In the genomic region with DNA sequence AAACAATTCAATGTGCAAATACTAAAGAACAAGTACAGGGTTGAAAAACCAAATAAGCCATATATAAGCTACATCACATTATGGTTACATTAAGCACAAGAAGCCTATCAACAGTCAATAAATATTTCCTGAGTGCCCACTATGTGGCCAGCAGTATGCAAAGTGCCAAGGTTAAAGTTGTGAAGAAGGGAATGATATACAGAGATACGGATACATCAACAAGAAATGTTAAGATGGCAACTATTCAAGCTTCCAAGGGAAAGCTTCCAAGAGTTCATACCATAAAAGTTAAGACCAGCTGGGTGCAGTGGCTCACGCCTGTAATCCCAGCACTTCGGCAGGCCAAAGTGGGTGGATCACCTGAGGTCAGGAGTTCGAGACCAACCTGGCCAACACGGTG, we compare ENCODE assay signal across 20 cellular contexts. TPM values are rescaled to one million over a fixed set of nuclear protein-coding genes. Genes with fewer than 3 reads are reported as not detected.
DNase-seq lines count a peak whose midpoint lies in the region; ATAC-seq and TF ChIP-seq lines count a peak whose summit lies in the region.
"Had no signal": no experiment of that assay in that cellular context is flagged by ENCODE, and none has a peak within 500 bp of the region (broad histone marks: within the 10 kb centered on the region; RNA-seq: fewer than 3 reads in every experiment).

No MANE protein-coding gene starts in this region.

- no peak for TF ChIP-seq EP300 in esophagus muscularis mucosa (IDR thresholded peaks at IDR 0.05)

- peaks cover 30% of the 10 kb centered on the region for H3K4me1 Mint-ChIP-seq in T-helper 17 cell

- no peak for TF ChIP-seq CTCF in fibroblast of mammary gland (conservative IDR thresholded peaks at IDR 0.05; ENCODE audit: control insufficient read depth, insufficient read depth, low read depth, low read length)
- no peak for TF ChIP-seq CTCF in esophagus muscularis mucosa (IDR thresholded peaks at IDR 0.05)

- H3K4me1 ChIP-seq in esophagus muscularis mucosa, result peaks cover 0 to 5% (median 2%) of the 10 kb centered on the region in 4 donors

- no peaks in the 10 kb centered on the region for H3K27me3 ChIP-seq in esophagus muscularis mucosa

- ATAC-seq in T-helper 17 cell (no peak), HG02678 (IDR thresholded peaks at IDR 0.05; ENCODE audit: unreplicated experiment) (no peak), HG03565 (IDR thresholded peaks at IDR 0.05; ENCODE audit: unreplicated experiment) (no peak)

- peaks cover 0 to 8% (median 4%) of the 10 kb centered on the region in 4 donors for H3K36me3 ChIP-seq in esophagus muscularis mucosa

- intact Hi-C loops in esophagus muscularis mucosa (cut with DNase I), result no loop called here

- TF ChIP-seq POLR2A in esophagus muscularis mucosa (IDR thresholded peaks at IDR 0.05; ENCODE audit: low read depth), result no peak

- WGBS in esophagus muscularis mucosa, result 47% methylated on average over 5 of the region's 5 CpGs

- H3K4me3 ChIP-seq in fibroblast of mammary gland (ENCODE audit: control insufficient read depth, low read depth, low read length) (no peak overlapping the region), esophagus muscularis mucosa (no peak overlapping the region)

- no peak overlapping the region for H3K4me3 Mint-ChIP-seq in T-helper 17 cell
- H3K4me3 Mint-ChIP-seq: CD14-positive monocyte; CD4-positive, alpha-beta memory T cell had no signal

- H3K36me3 Mint-ChIP-seq in T-helper 17 cell (ENCODE audit: low read depth), result peaks cover 2% of the 10 kb centered on the region

- H3K27me3 Mint-ChIP-seq in T-helper 17 cell, result no peaks in the 10 kb centered on the region
- H3K27me3 Mint-ChIP-seq: CD4-positive, alpha-beta memory T cell; IgD-negative memory B cell had no signal

- no peak overlapping the region for H3K27ac ChIP-seq in esophagus muscularis mucosa (replicated peaks in 1 of 4)
- H3K27ac ChIP-seq: HL-60 had no signal

- H3K27ac Mint-ChIP-seq in T-helper 17 cell, result peak overlapping the region; percentile 45
- H3K27ac Mint-ChIP-seq: IgD-negative memory B cell had no signal

- H3K9me3 ChIP-seq in T-helper 17 cell (ENCODE audit: control insufficient read depth, low read length, poor library complexity, severe bottlenecking) (no peaks in the 10 kb centered on the region), esophagus muscularis mucosa (peaks cover 0 to 32% (median 14%) of the 10 kb centered on the region in 4 donors)

- DNase-seq in HCEC 1CT (peak; percentile 17), T-helper 17 cell (no peak), fibroblast of mammary gland (ENCODE audit: low read depth) (peak; percentile 45), iris pigment epithelial cell (ENCODE audit: low read depth) (peak; percentile 31), NCI-H2029 treated with DMSO at 0.1 percent for 48 hours (lab: John Stamatoyannopoulos, UW) (no peak), esophagus muscularis mucosa (ENCODE audit: extremely low spot score) (no peak)
- DNase-seq: ACHN; AML-193; CD4-positive, alpha-beta memory T cell; DMS153; DMS79; GDM1; GOT3; H7; KBM-7 had no signal

RNA-seq across cellular contexts. Expression of a gene that starts 14.0 kb away (rescaled TPM):
- 10 to 100 TPM; 53.3 to 68.4 TPM for total RNA-seq in T-helper 17 cell
- 10 to 100 TPM; 50.3 to 72.8 (median 67.0) TPM for total RNA-seq in esophagus muscularis mucosa

RNA-seq across cellular contexts. Expression of a gene that starts 40.6 kb away (rescaled TPM):
- total RNA-seq in T-helper 17 cell (10 to 100 TPM; 31.3 to 32.1 TPM), esophagus muscularis mucosa (10 to 100 TPM; 39.6 to 61.5 (median 55.2) TPM)

RNA-seq across cellular contexts. Expression of a gene that starts 45.8 kb away (rescaled TPM):
- total RNA-seq in T-helper 17 cell (1,000 to 10,000 TPM; 2,529 to 2,560 TPM), esophagus muscularis mucosa (1,000 to 10,000 TPM; 1,026 to 2,712 (median 2,009) TPM)

Comparison
In these comparisons a context has a peak if more than half of its experiments do, and no peak if none do; other contexts are left out.
1. DNase-seq: peak in HCEC 1CT (single experiment), fibroblast of mammary gland (single experiment) and iris pigment epithelial cell (single experiment); none in T-helper 17 cell (0 of 3), NCI-H2029 treated with DMSO at 0.1 percent for 48 hours (single experiment) and esophagus muscularis mucosa (single experiment).